14 cellular contexts compared by ENCODE assay signal in the genomic region with DNA sequence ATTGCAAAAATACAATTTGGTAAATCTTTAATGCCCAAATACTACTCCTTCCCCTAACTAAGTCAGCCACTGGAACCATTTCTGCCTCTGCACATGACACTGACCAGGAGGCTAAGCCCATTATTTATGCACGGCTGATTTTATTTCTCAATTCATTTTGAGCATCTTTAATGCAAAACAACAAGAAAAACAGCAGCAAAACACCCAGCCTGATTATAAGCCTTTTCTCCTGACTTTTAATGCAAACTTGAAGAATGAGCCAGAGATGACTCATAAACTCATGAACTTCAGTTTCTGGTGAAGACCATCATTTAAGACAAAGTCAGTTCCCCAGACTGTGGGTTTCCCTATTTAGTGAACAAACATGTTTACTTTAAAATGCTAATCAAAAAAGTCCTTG. TPM values are rescaled to one million over a fixed set of nuclear protein-coding genes. Genes with fewer than 3 reads are reported as not detected.
DNase-seq lines count a peak whose midpoint lies in the region; ATAC-seq, FAIRE-seq and TF ChIP-seq lines count a peak whose summit lies in the region.
"Had no signal": no experiment of that assay in that cellular context is flagged by ENCODE, and none has a peak within 500 bp of the region (broad histone marks: within the 10 kb centered on the region; RNA-seq: fewer than 3 reads in every experiment).

No MANE protein-coding gene starts in this region.

- H3K27me3 ChIP-seq in GM12878 (replicated peaks in 1 of 2; ENCODE audit: control insufficient read depth in 2 of 2, insufficient read depth in 2 of 2, low read length in 1 of 2) (no peaks in the 10 kb centered on the region), mesenchymal stem cell (ENCODE audit: control insufficient read depth in 1 of 2, insufficient read depth in 1 of 2, low read length in 2 of 2) (no peaks in the 10 kb centered on the region)
- no peaks in the 10 kb centered on the region for H3K27me3 ChIP-seq in CD8-positive, alpha-beta T cell (ENCODE audit: insufficient read depth, low read length)
- H3K27me3 ChIP-seq: upper lobe of right lung had no signal

- H3K4me1 ChIP-seq in GM12878 (ENCODE audit: control insufficient read depth, insufficient read depth, low read length) (no peaks in the 10 kb centered on the region), mesenchymal stem cell (ENCODE audit: control insufficient read depth, insufficient read depth, low read depth, low read length) (peaks cover 8% of the 10 kb centered on the region)
- H3K4me1 ChIP-seq in CD8-positive, alpha-beta T cell (ENCODE audit: insufficient read depth, low read length), result no peaks in the 10 kb centered on the region
- H3K4me1 ChIP-seq: upper lobe of right lung had no signal

- no peak overlapping the region for H3K4ac ChIP-seq in mesenchymal stem cell (ENCODE audit: low read depth in 1 of 2, low read length in 2 of 2)

- no peak overlapping the region for H3K14ac ChIP-seq in mesenchymal stem cell (ENCODE audit: low read length in 2 of 2)

- POLR2A ChIA-PET in GM12878 (lab: Charles Lee), result interaction anchor here (0.6 kb wide), 1 partner anchor 180 kb away, joined by 4 read pairs; no protein-coding TSS in a partner anchor
- POLR2A ChIA-PET in CD8-positive, alpha-beta T cell (lab: Charles Lee), result no interaction called here

- TF ChIP-seq RAD21 in GM12878 (IDR thresholded peaks at IDR 0.05; ENCODE audit: insufficient read depth, low read depth, low read length), result no peak

- H3K36me3 Mint-ChIP-seq in activated T-cell treated with anti-CD3 and anti-CD28 coated beads, Interleukin-2, amount 50 U/mL, for 4 hours (ENCODE audit: insufficient read depth), result no peaks in the 10 kb centered on the region
- no peaks in the 10 kb centered on the region for H3K36me3 Mint-ChIP-seq in CD8-positive, alpha-beta T cell

- peak; percentile 62 for ATAC-seq in HG03469 (IDR thresholded peaks at IDR 0.05; ENCODE audit: unreplicated experiment)
- no peak for ATAC-seq in GM12878
- no peak for ATAC-seq in activated T-cell treated with anti-CD3 and anti-CD28 coated beads, Interleukin-2, amount 50 U/mL, for 4 hours
- no peak for ATAC-seq in HG03280 (IDR thresholded peaks at IDR 0.05; ENCODE audit: unreplicated experiment)
- ATAC-seq in CD8-positive, alpha-beta T cell, result no peak
- ATAC-seq: left cardiac atrium, upper lobe of right lung had no signal

- no peak overlapping the region for H4K91ac ChIP-seq in mesenchymal stem cell (ENCODE audit: low read length)

- intact Hi-C loops in GM12878 (cut with micrococcal nuclease; ENCODE audit: unreplicated experiment), result no loop called here
- intact Hi-C loops in CD8-positive, alpha-beta T cell (cut with DNase I, micrococcal nuclease), result no loop called here

- no peak overlapping the region for H3K4me3 ChIP-seq in GM12878
- H3K4me3 ChIP-seq in mesenchymal stem cell (ENCODE audit: insufficient read depth in 1 of 2, low read depth in 1 of 2, low read length in 2 of 2), result no peak overlapping the region
- no peak overlapping the region for H3K4me3 ChIP-seq in CD8-positive, alpha-beta T cell (ENCODE audit: low read depth, low read length)
- H3K4me3 ChIP-seq: upper lobe of right lung had no signal

- H3K4me2 ChIP-seq in GM12878 (ENCODE audit: control insufficient read depth, insufficient read depth) (no peak overlapping the region), mesenchymal stem cell (ENCODE audit: low read length, poor library complexity, severe bottlenecking) (no peak overlapping the region)

- TF ChIP-seq EP300 in GM12878 (IDR thresholded peaks at IDR 0.05; ENCODE audit: borderline replicate concordance in 1 of 2, control insufficient read depth in 1 of 2, low read depth in 2 of 2, low read length in 2 of 2), result no peak

- DNase-seq in ELR (ENCODE audit: low read depth) (peak; percentile 85), GM12878 (ENCODE audit: low read depth, low spot score) (no peak), mesenchymal stem cell (peak; percentile 51), erythroblast (lab: John Stamatoyannopoulos, UW) (no peak)
- DNase-seq in activated T-cell treated with anti-CD3 and anti-CD28 coated beads, Interleukin-2, amount 50 U/mL, for 4 hours, result no peak
- DNase-seq in CD8-positive, alpha-beta T cell, result no peak
- DNase-seq: CD4-positive, alpha-beta T cell; left cardiac atrium; NCI-H1105; upper lobe of right lung had no signal

- no peak overlapping the region for H2BK15ac ChIP-seq in mesenchymal stem cell (ENCODE audit: low read depth, poor library complexity, severe bottlenecking)

- no peaks in the 10 kb centered on the region for H3K36me3 ChIP-seq in GM12878 (ENCODE audit: control insufficient read depth in 2 of 2, insufficient read depth in 2 of 2, low read length in 1 of 2)
- no peaks in the 10 kb centered on the region for H3K36me3 ChIP-seq in mesenchymal stem cell (ENCODE audit: control insufficient read depth in 1 of 2, insufficient read depth in 2 of 2, low read depth in 1 of 2, low read length in 2 of 2)
- H3K36me3 ChIP-seq in CD8-positive, alpha-beta T cell (ENCODE audit: insufficient read depth, low read length), result no peaks in the 10 kb centered on the region
- H3K36me3 ChIP-seq: upper lobe of right lung had no signal

- H3K9me3 ChIP-seq in GM12878 (replicated peaks; ENCODE audit: control insufficient read depth, insufficient read depth, low read length), result no peaks in the 10 kb centered on the region
- no peaks in the 10 kb centered on the region for H3K9me3 ChIP-seq in mesenchymal stem cell (ENCODE audit: control insufficient read depth, low read length)
- no peaks in the 10 kb centered on the region for H3K9me3 ChIP-seq in CD8-positive, alpha-beta T cell (ENCODE audit: low read length)
- H3K9me3 ChIP-seq: upper lobe of right lung had no signal

- H3K18ac ChIP-seq in mesenchymal stem cell (ENCODE audit: low read depth in 1 of 2, low read length in 2 of 2), result no peak overlapping the region

- H2BK120ac ChIP-seq in mesenchymal stem cell (ENCODE audit: low read depth, low read length), result no peak overlapping the region

- no peaks in the 10 kb centered on the region for H4K20me1 ChIP-seq in GM12878 (ENCODE audit: control insufficient read depth, insufficient read depth)

- WGBS in GM12878 (ENCODE audit: insufficient coverage, insufficient replicate concordance, low lambda C conversion rate, missing lambda C conversion rate), result 38% methylated on average over 1 of the region's 1 CpG
- 82% methylated on average over 1 of the region's 1 CpG for WGBS in mesenchymal stem cell

- H2AFZ ChIP-seq in GM12878 (ENCODE audit: control insufficient read depth, low read depth, low read length) (no peak overlapping the region), mesenchymal stem cell (ENCODE audit: low read depth, low read length) (no peak overlapping the region)
- H2AFZ ChIP-seq: parathyroid adenoma had no signal

- no peak overlapping the region for H2BK12ac ChIP-seq in mesenchymal stem cell (ENCODE audit: low read length in 2 of 2)

- CTCF ChIA-PET in GM12878 (lab: Yijun Ruan, JAX), result no interaction called here
- CTCF ChIA-PET in CD8-positive, alpha-beta T cell (lab: Charles Lee), result no interaction called here

- TF ChIP-seq CTCF in GM12878 (IDR thresholded peaks at IDR 0.05 in 2 of 3, conservative IDR thresholded peaks at IDR 0.05 in 1 of 3; ENCODE audit: control insufficient read depth in 2 of 3, extremely low read depth in 1 of 3, insufficient read depth in 1 of 3, low read depth in 3 of 3, low read length in 3 of 3), result no peak
- no peak for TF ChIP-seq CTCF in CD8-positive, alpha-beta T cell (IDR thresholded peaks at IDR 0.05)

- H3K27me3 Mint-ChIP-seq in activated T-cell treated with anti-CD3 and anti-CD28 coated beads, Interleukin-2, amount 50 U/mL, for 4 hours (ENCODE audit: low read depth), result no peaks in the 10 kb centered on the region
- peaks cover 2% of the 10 kb centered on the region for H3K27me3 Mint-ChIP-seq in CD8-positive, alpha-beta T cell (ENCODE audit: low read depth)
- H3K27me3 Mint-ChIP-seq: CD4-positive, alpha-beta T cell had no signal

- H2AK5ac ChIP-seq in mesenchymal stem cell (ENCODE audit: low read length, severe bottlenecking), result no peak overlapping the region

- no peak overlapping the region for H2BK5ac ChIP-seq in mesenchymal stem cell (ENCODE audit: low read depth, low read length, poor library complexity, severe bottlenecking)

- SMC1A ChIA-PET in GM12878 (lab: Charles Lee; ENCODE audit: uncharacterized antibody, unreplicated experiment), result no interaction called here

- no peak overlapping the region for H4K8ac ChIP-seq in mesenchymal stem cell (ENCODE audit: low read length)

- in situ Hi-C loops in GM12878 (cut with MboI), result no loop called here

- BruUV-seq in GM12878 (replicated peaks; lab: Mats Ljungman, UMichigan), result no TSS peak

- no peak overlapping the region for H3K23ac ChIP-seq in mesenchymal stem cell (ENCODE audit: low read length in 2 of 2)

- no peaks in the 10 kb centered on the region for H3K79me1 ChIP-seq in mesenchymal stem cell (replicated peaks; ENCODE audit: low read length, poor library complexity, severe bottlenecking)

- no peaks in the 10 kb centered on the region for H3K4me1 Mint-ChIP-seq in activated T-cell treated with anti-CD3 and anti-CD28 coated beads, Interleukin-2, amount 50 U/mL, for 4 hours (ENCODE audit: low read depth)
- no peaks in the 10 kb centered on the region for H3K4me1 Mint-ChIP-seq in CD8-positive, alpha-beta T cell (ENCODE audit: low read depth)

- H3K79me2 ChIP-seq in GM12878 (ENCODE audit: control insufficient read depth, insufficient read depth, low read length), result no peaks in the 10 kb centered on the region
- H3K79me2 ChIP-seq: parathyroid adenoma had no signal

- no peak overlapping the region for H3K4me3 Mint-ChIP-seq in activated T-cell treated with anti-CD3 and anti-CD28 coated beads, Interleukin-2, amount 50 U/mL, for 4 hours
- H3K4me3 Mint-ChIP-seq in CD8-positive, alpha-beta T cell, result no peak overlapping the region
- H3K4me3 Mint-ChIP-seq: CD4-positive, alpha-beta T cell had no signal

- no peak overlapping the region for H3K27ac Mint-ChIP-seq in CD8-positive, alpha-beta T cell
- H3K27ac Mint-ChIP-seq: CD4-positive, alpha-beta T cell had no signal

- H3K9ac ChIP-seq in GM12878 (ENCODE audit: control insufficient read depth, insufficient read depth, low read length) (no peak overlapping the region), mesenchymal stem cell (ENCODE audit: low read length) (peak overlapping the region; percentile 27)
- H3K9ac ChIP-seq: parathyroid adenoma had no signal

- FAIRE-seq in GM12878 (lab: Jason Lieb, UNC), result no peak
- FAIRE-seq: endometrium had no signal

- RAD21 ChIA-PET in GM12878 (lab: Charles Lee; ENCODE audit: unreplicated experiment), result no interaction called here

- H3K27ac ChIP-seq in GM12878 (ENCODE audit: control insufficient read depth, insufficient read depth) (no peak overlapping the region), mesenchymal stem cell (ENCODE audit: low read length, poor library complexity, severe bottlenecking) (peak overlapping the region; percentile 31)
- no peak overlapping the region for H3K27ac ChIP-seq in CD8-positive, alpha-beta T cell (ENCODE audit: low read depth, low read length)
- H3K27ac ChIP-seq: parathyroid adenoma had no signal

- TF ChIP-seq POLR2A in GM12878 (IDR thresholded peaks at IDR 0.05; ENCODE audit: low read depth, low read length), result no peak
- TF ChIP-seq POLR2A in erythroblast (IDR thresholded peaks at IDR 0.05; ENCODE audit: low read length), result no peak

- H3K9me3 Mint-ChIP-seq in activated T-cell treated with anti-CD3 and anti-CD28 coated beads, Interleukin-2, amount 50 U/mL, for 4 hours, result no peaks in the 10 kb centered on the region
- no peaks in the 10 kb centered on the region for H3K9me3 Mint-ChIP-seq in CD8-positive, alpha-beta T cell
- H3K9me3 Mint-ChIP-seq: CD4-positive, alpha-beta T cell had no signal

RNA-seq across cellular contexts. Expression of gene CYP24A1, which starts 51.6 kb away (rescaled TPM):
- total RNA-seq in GM12878 (2013; cell fraction: nucleolus; rRNA removed), result not detected in 2 replicates
- total RNA-seq in GM12878 (2014; rRNA removed) (not detected in 2 replicates), GM12878 (2014; rRNA removed; fragmentation: Illumina TruSeq; extraction: Trizol) (not detected in 2 replicates), GM12878 (2021) (0.69 TPM in 1 of 2 replicates, not detected in the other)
- not detected for polyA plus RNA-seq in GM12878 (2011; ENCODE audit: low read depth)
- polyA plus RNA-seq in GM12878 (2011; rRNA removed) (not detected in 2 replicates), GM12878 (2014; fragmentation: Illumina TruSeq; extraction: Trizol) (not detected in 2 replicates), GM12878 (2014; fragmentation: Nextera tagmentation; extraction: Ambion mirVana) (not detected), GM12878 (2014; rRNA removed) (not detected in 2 replicates), GM12878 (2016; fragmentation: Nextera tagmentation; extraction: Ambion mirVana) (not detected)
- not detected in 2 replicates for polyA plus RNA-seq in GM12878 (2011; cell fraction: cytosol; rRNA removed)
- not detected in 2 replicates for polyA plus RNA-seq in GM12878 (2011; cell fraction: nucleus; rRNA removed)
- polyA plus RNA-seq in GM12878 (2012), result not detected in 2 replicates
- polyA minus RNA-seq in GM12878 (2011; rRNA and poly(A)+ RNA removed), result not detected in 2 replicates
- not detected in 2 replicates for polyA minus RNA-seq in GM12878 (2011; cell fraction: cytosol; rRNA and poly(A)+ RNA removed)
- not detected in 2 replicates for polyA minus RNA-seq in GM12878 (2011; cell fraction: nucleus; rRNA and poly(A)+ RNA removed)
- not detected for polyA plus RNA-seq in mesenchymal stem cell (2013, experiment 1 of 2)
- not detected for polyA plus RNA-seq in mesenchymal stem cell (2013, experiment 2 of 2)
- not detected for total RNA-seq in activated T-cell treated with anti-CD3 and anti-CD28 coated beads, Interleukin-2, amount 50 U/mL, for 4 hours
- not detected for total RNA-seq in CD8-positive, alpha-beta T cell
- total RNA-seq: left cardiac atrium had no signal

RNA-seq across cellular contexts. Expression of gene BCAS1, which starts 51.8 kb away (rescaled TPM):
- total RNA-seq in GM12878 (2013; cell fraction: nucleolus; rRNA removed), result 1.1 and 1.2 TPM in 2 replicates
- 0.45 and 0.54 TPM in 2 replicates for total RNA-seq in GM12878 (2014; rRNA removed)
- total RNA-seq in GM12878 (2014; rRNA removed; fragmentation: Illumina TruSeq; extraction: Trizol), result 0.72 and 0.78 TPM in 2 replicates
- total RNA-seq in GM12878 (2021), result 0.56 TPM in 2 replicates
- 2.0 TPM for polyA plus RNA-seq in GM12878 (2011; ENCODE audit: low read depth)
- polyA plus RNA-seq in GM12878 (2011; rRNA removed), result 0.24 and 0.34 TPM in 2 replicates
- 0.23 and 0.25 TPM in 2 replicates for polyA plus RNA-seq in GM12878 (2011; cell fraction: cytosol; rRNA removed)
- polyA plus RNA-seq in GM12878 (2011; cell fraction: nucleus; rRNA removed), result 0.51 and 0.66 TPM in 2 replicates
- polyA plus RNA-seq in GM12878 (2012), result 3.0 and 5.4 TPM in 2 replicates
- 0.87 and 1.00 TPM in 2 replicates for polyA plus RNA-seq in GM12878 (2014; fragmentation: Illumina TruSeq; extraction: Trizol)
- under 1 TPM; 0.21 to 0.51 TPM for polyA plus RNA-seq in GM12878 (2014; fragmentation: Nextera tagmentation; extraction: Ambion mirVana)
- 0.67 and 0.74 TPM in 2 replicates for polyA plus RNA-seq in GM12878 (2014; rRNA removed)
- 1 to 10 TPM in 1 of 2 experiments, under 1 TPM in 1; 0.54 to 1.4 TPM for polyA plus RNA-seq in GM12878 (2016; fragmentation: Nextera tagmentation; extraction: Ambion mirVana)
- 0.67 and 0.80 TPM in 2 replicates for polyA minus RNA-seq in GM12878 (2011; rRNA and poly(A)+ RNA removed)
- polyA minus RNA-seq in GM12878 (2011; cell fraction: cytosol; rRNA and poly(A)+ RNA removed), result not detected in 2 replicates
- 0.96 and 0.97 TPM in 2 replicates for polyA minus RNA-seq in GM12878 (2011; cell fraction: nucleus; rRNA and poly(A)+ RNA removed)
- not detected for polyA plus RNA-seq in mesenchymal stem cell (2013, experiment 1 of 2)
- polyA plus RNA-seq in mesenchymal stem cell (2013, experiment 2 of 2), result not detected
- total RNA-seq in activated T-cell treated with anti-CD3 and anti-CD28 coated beads, Interleukin-2, amount 50 U/mL, for 4 hours, result under 1 TPM in 1 of 3 donors, not detected in 2; 0.40 TPM
- not detected for total RNA-seq in CD8-positive, alpha-beta T cell
- total RNA-seq: left cardiac atrium had no signal

Comparison
In these comparisons a context has a peak if more than half of its experiments do, and no peak if none do; other contexts are left out.
1. DNase-seq: peak in ELR (single experiment) and mesenchymal stem cell (single experiment); none in GM12878 (single experiment), activated T-cell treated with anti-CD3 and anti-CD28 coated beads, Interleukin-2, amount 50 U/mL, for 4 hours (single experiment), CD8-positive, alpha-beta T cell (0 of 7) and erythroblast (0 of 2).